ENCODE assay signal across 9 cellular contexts in the genomic region with DNA sequence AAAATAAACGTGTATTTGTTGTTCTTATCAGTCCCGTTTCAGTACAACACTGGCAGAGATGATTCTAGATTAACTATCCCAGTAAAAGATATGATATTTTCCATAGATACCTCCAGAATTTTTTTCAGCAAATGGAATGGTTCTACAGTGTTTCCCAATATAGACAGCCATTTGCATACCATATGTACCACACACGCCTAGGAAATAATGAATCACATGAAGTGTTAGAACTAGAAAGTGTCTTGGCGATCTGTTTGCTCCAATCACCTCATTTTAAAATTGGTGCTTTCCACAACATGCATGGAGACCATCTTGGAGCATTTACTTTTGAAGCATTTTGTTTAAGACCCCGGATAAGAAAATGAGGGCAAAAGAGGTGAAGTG. TPM values are rescaled to one million over a fixed set of nuclear protein-coding genes. Genes with fewer than 3 reads are reported as not detected.
A peak's percentile ranks its signal among the peaks of the same experiment; 100 is the strongest.
DNase-seq lines count a peak whose midpoint lies in the region; ATAC-seq and TF ChIP-seq lines count a peak whose summit lies in the region.
"Had no signal": no experiment of that assay in that cellular context is flagged by ENCODE, and none has a peak within 500 bp of the region (broad histone marks: within the 10 kb centered on the region; RNA-seq: fewer than 3 reads in every experiment).

No MANE protein-coding gene starts in this region.

- H3K9me3 ChIP-seq in SK-N-SH: no peaks in the 10 kb centered on the region
- no peaks in the 10 kb centered on the region for H3K9me3 ChIP-seq in iPS-15b (ENCODE audit: control insufficient read depth, insufficient read depth, low read length)

- no peaks in the 10 kb centered on the region for H3K9me3 Mint-ChIP-seq in stimulated activated naive CD8-positive, alpha-beta T cell treated with anti-CD3 and anti-CD28 coated beads, Interleukin-15, amount 100 ng/mL, for 72 hours

- no peaks in the 10 kb centered on the region for H3K36me3 ChIP-seq in SK-N-SH (replicated peaks in 1 of 2; ENCODE audit: control insufficient read depth in 1 of 2, insufficient read depth in 2 of 2, low read length in 1 of 2)
- H3K36me3 ChIP-seq in iPS-15b (ENCODE audit: control insufficient read depth, insufficient read depth, low read length): no peaks in the 10 kb centered on the region

- POLR2A ChIA-PET in SK-N-SH (lab: Yijun Ruan, JAX): no interaction called here

- no peaks in the 10 kb centered on the region; a peak in 1 of 4 replicates for H3K4me1 ChIP-seq in SK-N-SH (ENCODE audit: control insufficient read depth in 1 of 2, insufficient read depth in 2 of 2, low read depth in 1 of 2, low read length in 1 of 2)
- peaks cover 4% of the 10 kb centered on the region for H3K4me1 ChIP-seq in iPS-15b (ENCODE audit: control insufficient read depth, insufficient read depth, low read length)
- H3K4me1 ChIP-seq in foreskin keratinocyte: peaks cover 6% of the 10 kb centered on the region

- no peaks in the 10 kb centered on the region for H4K20me1 ChIP-seq in SK-N-SH (ENCODE audit: insufficient read depth)

- ATAC-seq in SK-N-SH treated with all-trans-retinoic acid at 6 μM for 48 hours (no peak), foreskin keratinocyte (no peak), GM18498 (IDR thresholded peaks at IDR 0.05; ENCODE audit: unreplicated experiment) (no peak), HG03565 (IDR thresholded peaks at IDR 0.05; ENCODE audit: unreplicated experiment) (no peak)
- ATAC-seq in stimulated activated naive CD8-positive, alpha-beta T cell treated with anti-CD3 and anti-CD28 coated beads, Interleukin-15, amount 100 ng/mL, for 72 hours: peak; percentile 31

- H3K9ac ChIP-seq in SK-N-SH: peak overlapping the region; percentile 45; the same call in 1 of the 2 replicates
- H3K9ac ChIP-seq in iPS-15b (ENCODE audit: low read depth, low read length): no peak overlapping the region

- peak overlapping the region; percentile 65; the same call in 1 of the 2 replicates for H2AFZ ChIP-seq in SK-N-SH (ENCODE audit: low read depth)

- no peak for TF ChIP-seq EP300 in SK-N-SH (IDR thresholded peaks at IDR 0.05; ENCODE audit: borderline replicate concordance in 1 of 2, low read depth in 1 of 2, low read length in 1 of 2)

- no peak overlapping the region for H3K27ac ChIP-seq in SK-N-SH (ENCODE audit: low read depth in 2 of 2, low read length in 1 of 2)
- no peak overlapping the region for H3K27ac ChIP-seq in foreskin keratinocyte

- peaks cover 25% of the 10 kb centered on the region for H3K4me1 Mint-ChIP-seq in stimulated activated naive CD8-positive, alpha-beta T cell treated with anti-CD3 and anti-CD28 coated beads, Interleukin-15, amount 100 ng/mL, for 72 hours

- CTCF ChIA-PET in SK-N-SH (lab: Yijun Ruan, JAX): interaction anchor here (0.8 to 1.7 kb wide), 6 partner anchors 8 to 196 kb away, joined by 3 to 8 read pairs (median 4); a partner anchor contains a TSS

- H3K27me3 ChIP-seq in SK-N-SH (ENCODE audit: insufficient read depth) (no peaks in the 10 kb centered on the region), iPS-15b (ENCODE audit: control insufficient read depth, insufficient read depth, low read length) (peaks cover 47% of the 10 kb centered on the region), foreskin keratinocyte (peaks cover 39% of the 10 kb centered on the region)

- WGBS in SK-N-SH (ENCODE audit: low lambda C conversion rate): 52% methylated on average over 5 of the region's 5 CpGs

- no peaks in the 10 kb centered on the region for H3K79me2 ChIP-seq in SK-N-SH (ENCODE audit: insufficient read depth)

- TF ChIP-seq RAD21 in SK-N-SH (IDR thresholded peaks at IDR 0.05; ENCODE audit: low read length): no peak

- H3K4me3 ChIP-seq in SK-N-SH (ENCODE audit: low read depth in 2 of 2, low read length in 1 of 2): peak overlapping the region; percentile 52 to 56; a peak in 3 of 4 replicates
- peak overlapping the region; percentile 43 for H3K4me3 ChIP-seq in WI38 (ENCODE audit: low read depth, low read length)
- H3K4me3 ChIP-seq in iPS-15b (ENCODE audit: low read depth, low read length): peak overlapping the region; percentile 38

- TF ChIP-seq CTCF in SK-N-SH (IDR thresholded peaks at IDR 0.05): no peak
- TF ChIP-seq CTCF in WI38 (IDR thresholded peaks at IDR 0.05; ENCODE audit: low read depth, low read length): no peak
- no peak for TF ChIP-seq CTCF in foreskin keratinocyte (conservative IDR thresholded peaks at IDR 0.05)

- peak overlapping the region; percentile 69 to 73 for H3K4me3 Mint-ChIP-seq in stimulated activated naive CD8-positive, alpha-beta T cell treated with anti-CD3 and anti-CD28 coated beads, Interleukin-15, amount 100 ng/mL, for 72 hours

- DNase-seq in SK-N-SH: peak; percentile 29
- no peak for DNase-seq in stimulated activated naive CD8-positive, alpha-beta T cell treated with anti-CD3 and anti-CD28 coated beads, Interleukin-15, amount 100 ng/mL, for 72 hours
- no peak for DNase-seq in foreskin keratinocyte

- peak overlapping the region; percentile 10 to 46 for H3K27ac Mint-ChIP-seq in stimulated activated naive CD8-positive, alpha-beta T cell treated with anti-CD3 and anti-CD28 coated beads, Interleukin-15, amount 100 ng/mL, for 72 hours

- peaks cover 35% of the 10 kb centered on the region for H3K27me3 Mint-ChIP-seq in stimulated activated naive CD8-positive, alpha-beta T cell treated with anti-CD3 and anti-CD28 coated beads, Interleukin-15, amount 100 ng/mL, for 72 hours

- peak overlapping the region; percentile 52; the same call in 1 of the 2 replicates for H3K4me2 ChIP-seq in SK-N-SH

- no peaks in the 10 kb centered on the region for H3K9me2 ChIP-seq in SK-N-SH

- peaks cover 10% of the 10 kb centered on the region for H3F3A ChIP-seq in SK-N-SH (replicated peaks; ENCODE audit: insufficient read depth)

TF ChIP-seq in SK-N-SH, 30 proteins besides CTCF, POLR2A, EP300 and RAD21:
- TF ChIP-seq NRF1 (IDR thresholded peaks at IDR 0.05; ENCODE audit: low read depth, low read length) (no peak), FOSL2 (IDR thresholded peaks at IDR 0.05; ENCODE audit: borderline replicate concordance, low read depth) (no peak), CHD2 (IDR thresholded peaks at IDR 0.05; ENCODE audit: low read length, partially characterized antibody) (no peak), TEAD4 (IDR thresholded peaks at IDR 0.05; ENCODE audit: borderline replicate concordance, insufficient read depth) (no peak)
- TF ChIP-seq, protein P1, sequence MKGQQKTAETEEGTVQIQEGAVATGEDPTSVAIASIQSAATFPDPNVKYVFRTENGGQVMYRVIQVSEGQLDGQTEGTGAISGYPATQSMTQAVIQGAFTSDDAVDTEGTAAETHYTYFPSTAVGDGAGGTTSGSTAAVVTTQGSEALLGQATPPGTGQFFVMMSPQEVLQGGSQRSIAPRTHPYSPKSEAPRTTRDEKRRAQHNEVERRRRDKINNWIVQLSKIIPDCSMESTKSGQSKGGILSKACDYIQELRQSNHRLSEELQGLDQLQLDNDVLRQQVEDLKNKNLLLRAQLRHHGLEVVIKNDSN (IDR thresholded peaks at IDR 0.05; ENCODE audit: borderline replicate concordance, low read depth): no peak

TF ChIP-seq in SK-N-SH treated with all-trans-retinoic acid at 6 μM for 48 hours, 23 proteins besides CTCF, POLR2A, EP300 and RAD21:
- TF ChIP-seq ZNF8 (CRISPR knock-in tag; IDR thresholded peaks at IDR 0.05): no peak
- TF ChIP-seq PPARA (CRISPR knock-in tag; IDR thresholded peaks at IDR 0.05; ENCODE audit: borderline replicate concordance): no peak

RNA-seq across cellular contexts. Expression of a gene that starts 2.0 kb away (rescaled TPM):
- polyA plus RNA-seq in SK-N-SH (2012; rRNA removed) (not detected in 2 replicates), foreskin keratinocyte (not detected in 2 replicates)
- under 0.01 TPM in 1 of 2 replicates, not detected in the other for polyA plus RNA-seq in SK-N-SH (2012; cell fraction: cytosol; rRNA removed)
- not detected in 2 replicates for polyA plus RNA-seq in SK-N-SH (2012; cell fraction: nucleus; rRNA removed)
- not detected in 2 replicates for total RNA-seq in foreskin keratinocyte
- polyA plus RNA-seq: BJ had no signal

RNA-seq across cellular contexts. Expression of a gene that starts 8.5 kb away (rescaled TPM):
- polyA plus RNA-seq in SK-N-SH (2012; rRNA removed) (5.7 and 6.9 TPM in 2 replicates), foreskin keratinocyte (3.1 and 3.3 TPM in 2 replicates)
- 8.2 and 8.3 TPM in 2 replicates for polyA plus RNA-seq in SK-N-SH (2012; cell fraction: cytosol; rRNA removed)
- polyA plus RNA-seq in SK-N-SH (2012; cell fraction: nucleus; rRNA removed): 9.0 and 18.3 TPM in 2 replicates
- total RNA-seq in foreskin keratinocyte: 14.3 and 17.8 TPM in 2 replicates
